ENCODE assay signal across 1 cellular context in the genomic region with DNA sequence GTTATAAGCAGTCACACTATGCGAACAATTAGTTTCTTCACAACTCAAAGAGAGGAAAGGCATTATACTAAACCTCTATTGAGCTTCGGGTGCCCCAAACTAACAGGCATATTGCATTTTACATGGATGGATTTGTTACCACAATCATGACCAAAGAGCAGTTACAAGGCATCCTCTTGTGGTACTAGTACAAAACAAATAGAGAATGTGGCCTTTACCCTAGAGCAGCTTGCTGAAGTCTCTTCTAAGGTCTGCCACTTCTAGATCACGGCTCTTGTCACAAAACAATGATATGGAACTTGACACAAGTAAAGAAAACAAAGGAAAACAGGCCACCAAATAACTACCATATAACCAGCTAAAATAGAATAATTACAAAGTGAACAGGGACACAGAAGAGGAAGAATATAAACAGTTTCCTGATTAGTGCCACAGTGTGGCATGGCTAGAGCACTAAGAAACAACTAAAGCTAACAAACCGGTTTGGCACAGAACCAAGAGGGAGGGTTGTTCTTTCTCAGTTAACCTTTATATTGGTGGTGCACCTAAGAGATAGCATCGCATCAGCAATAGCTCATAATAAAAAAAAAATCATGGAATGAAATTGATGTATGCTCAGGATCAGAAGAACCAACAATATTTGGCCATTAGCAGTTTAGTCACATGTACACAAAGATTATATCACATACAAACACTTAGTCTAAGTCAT.
TF ChIP-seq lines count a peak whose summit lies in the region.

No MANE protein-coding gene starts in this region.

TF ChIP-seq in HEK293, 187 proteins besides CTCF, POLR2A, EP300 and RAD21:
- TF ChIP-seq ZNF214 (tag by site-specific recombination; IDR thresholded peaks at IDR 0.05; ENCODE audit: borderline replicate concordance), result no peak
- TF ChIP-seq FEZF1 (tag by site-specific recombination; IDR thresholded peaks at IDR 0.05), result peak; percentile 57; the same call in 1 of the 2 replicates
- TF ChIP-seq ZNF335 (tag by site-specific recombination; conservative IDR thresholded peaks at IDR 0.05), result peak; percentile 23; the same call in 1 of the 2 replicates
- TF ChIP-seq, protein P1, sequence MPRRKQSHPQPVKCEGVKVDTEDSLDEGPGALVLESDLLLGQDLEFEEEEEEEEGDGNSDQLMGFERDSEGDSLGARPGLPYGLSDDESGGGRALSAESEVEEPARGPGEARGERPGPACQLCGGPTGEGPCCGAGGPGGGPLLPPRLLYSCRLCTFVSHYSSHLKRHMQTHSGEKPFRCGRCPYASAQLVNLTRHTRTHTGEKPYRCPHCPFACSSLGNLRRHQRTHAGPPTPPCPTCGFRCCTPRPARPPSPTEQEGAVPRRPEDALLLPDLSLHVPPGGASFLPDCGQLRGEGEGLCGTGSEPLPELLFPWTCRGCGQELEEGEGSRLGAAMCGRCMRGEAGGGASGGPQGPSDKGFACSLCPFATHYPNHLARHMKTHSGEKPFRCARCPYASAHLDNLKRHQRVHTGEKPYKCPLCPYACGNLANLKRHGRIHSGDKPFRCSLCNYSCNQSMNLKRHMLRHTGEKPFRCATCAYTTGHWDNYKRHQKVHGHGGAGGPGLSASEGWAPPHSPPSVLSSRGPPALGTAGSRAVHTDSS (tag by site-specific recombination; IDR thresholded peaks at IDR 0.05), result no peak
